Comparison of ENCODE assay signal across 14 cellular contexts in genomic region chr4:4670869-4671268, GRCh38.
"Had no signal": no experiment of that assay in that cellular context is flagged by ENCODE, and none has a peak within 500 bp of the region (broad histone marks: within the 10 kb centered on the region; RNA-seq: fewer than 3 reads in every experiment).

No MANE protein-coding gene starts in this region.

- H3K27me3 ChIP-seq: left lung, suprapubic skin, upper lobe of right lung had no signal

- H3K4me3 ChIP-seq: heart left ventricle, left lung, suprapubic skin, upper lobe of right lung had no signal

- H3K36me3 ChIP-seq: heart left ventricle, left lung, suprapubic skin, upper lobe of right lung had no signal

- H3K4me1 ChIP-seq: left lung, upper lobe of right lung had no signal

- H3K27ac ChIP-seq: heart left ventricle, left lung, upper lobe of right lung had no signal

- ATAC-seq: activated CD8-positive, alpha-beta memory T cell treated with anti-CD3 and anti-CD28 coated beads, Interleukin-2, amount 10 ng/mL, durations not matched to agents 7 days and 5 days; activated naive CD4-positive, alpha-beta T cell treated with anti-CD3 and anti-CD28 coated beads, Interleukin-2, amount 50 U/mL, for 72 hours; heart left ventricle; left lung; stimulated activated naive CD8-positive, alpha-beta T cell treated with anti-CD3 and anti-CD28 coated beads, Interleukin-15, Interleukin-2, amounts not matched to agents 100 U/mL and 50 U/mL, for 24 hours; upper lobe of right lung had no signal

- H3K9me3 ChIP-seq: heart left ventricle, left lung, suprapubic skin, upper lobe of right lung had no signal

- DNase-seq: activated CD4-positive, alpha-beta T cell treated with anti-CD3 and anti-CD28 coated beads for 1 hour; activated CD4-positive, alpha-beta T cell treated with anti-CD3 and anti-CD28 coated beads, Interleukin-2, amount 50 U/mL, for 48 hours; activated CD8-positive, alpha-beta memory T cell treated with anti-CD3 and anti-CD28 coated beads, Interleukin-2, amount 10 ng/mL, durations not matched to agents 7 days and 5 days; activated effector memory CD4-positive, alpha-beta T cell treated with anti-CD3 and anti-CD28 coated beads, Interleukin-2, amount 50 U/mL, for 16 hours; activated T-cell treated with anti-CD3 and anti-CD28 coated beads, Interleukin-2, amount 50 U/mL, for 24 hours; amniotic stem cell; heart left ventricle; left lung; stimulated activated CD4-positive, alpha-beta T cell treated with anti-CD3 and anti-CD28 coated beads, Interleukin-2, amount 100 ng/mL, for 48 hours; stimulated activated CD8-positive, alpha-beta memory T cell treated with anti-CD3 and anti-CD28 coated beads, Interleukin-4, amount 100 ng/mL, for 48 hours; stimulated activated naive CD8-positive, alpha-beta T cell treated with anti-CD3 and anti-CD28 coated beads, Interleukin-15, Interleukin-2, amounts not matched to agents 100 U/mL and 50 U/mL, for 24 hours; upper lobe of right lung had no signal
